In genomic region chr1:45014403-45015028, GRCh38 we compare ENCODE assay signal across 8 cellular contexts. TPM values are rescaled to one million over a fixed set of nuclear protein-coding genes. Genes with fewer than 3 reads are reported as not detected.
DNase-seq lines count a peak whose midpoint lies in the region; ATAC-seq and TF ChIP-seq lines count a peak whose summit lies in the region.

No MANE protein-coding gene starts in this region.

- intact Hi-C loops in upper lobe of right lung (cut with DNase I): loop anchor here (5.0 to 10.0 kb wide), 2 partner anchors 283 to 480 kb away; partner anchors contain the start of gene TESK2

- no peaks in the 10 kb centered on the region for H3K9me3 ChIP-seq in upper lobe of right lung

- no peaks in the 10 kb centered on the region for H3K36me3 Mint-ChIP-seq in glutamatergic neuron (ENCODE audit: unreplicated experiment)
- H3K36me3 Mint-ChIP-seq in progenitor cell of endocrine pancreas (ENCODE audit: insufficient read depth): peaks cover 4% of the 10 kb centered on the region

- H3K27ac ChIP-seq in upper lobe of right lung: no peak overlapping the region

- H3K4me1 Mint-ChIP-seq in glutamatergic neuron (ENCODE audit: low read depth, unreplicated experiment): peaks cover 21% of the 10 kb centered on the region
- H3K4me1 Mint-ChIP-seq in progenitor cell of endocrine pancreas (ENCODE audit: low read depth): peaks cover 27% of the 10 kb centered on the region

- ATAC-seq in SK-N-SH treated with all-trans-retinoic acid at 6 μM for 48 hours (peak; percentile 37), upper lobe of right lung (peak; percentile 53), GM19452 (IDR thresholded peaks at IDR 0.05; ENCODE audit: unreplicated experiment) (no peak)

- H3K27me3 Mint-ChIP-seq in glutamatergic neuron (ENCODE audit: unreplicated experiment) (peaks cover 12% of the 10 kb centered on the region), progenitor cell of endocrine pancreas (no peaks in the 10 kb centered on the region)

- peak; percentile 93 for DNase-seq in ELF-1 (ENCODE audit: low read depth, low spot score)
- DNase-seq in NB4 (ENCODE audit: low read depth): peak; percentile 85
- peak; percentile 81 for DNase-seq in activated naive CD4-positive, alpha-beta T cell treated with anti-CD3 and anti-CD28 coated beads, Interleukin-2, amount 50 U/mL, for 16 hours
- peak; percentile 89 for DNase-seq in glutamatergic neuron
- DNase-seq in progenitor cell of endocrine pancreas (ENCODE audit: low spot score, unreplicated experiment): peak; percentile 76
- DNase-seq in upper lobe of right lung: peak; percentile 80

- H3K36me3 ChIP-seq in upper lobe of right lung: peaks cover 19% of the 10 kb centered on the region

- H3K4me3 Mint-ChIP-seq in glutamatergic neuron (ENCODE audit: unreplicated experiment) (peak overlapping the region; percentile 65), progenitor cell of endocrine pancreas (ENCODE audit: low read depth) (peak overlapping the region; percentile 65)

- H3K9me3 Mint-ChIP-seq in glutamatergic neuron (ENCODE audit: unreplicated experiment) (peaks cover 9% of the 10 kb centered on the region), progenitor cell of endocrine pancreas (ENCODE audit: low read depth) (no peaks in the 10 kb centered on the region)

- H3K4me1 ChIP-seq in upper lobe of right lung: peaks cover 20% of the 10 kb centered on the region

- no peaks in the 10 kb centered on the region for H3K27me3 ChIP-seq in upper lobe of right lung

- TF ChIP-seq POLR2A in NB4 (IDR thresholded peaks at IDR 0.05; ENCODE audit: extremely low read depth, insufficient read length): no peak

- H3K27ac Mint-ChIP-seq in glutamatergic neuron (ENCODE audit: unreplicated experiment): peak overlapping the region; percentile 80
- peak overlapping the region; percentile 60 for H3K27ac Mint-ChIP-seq in progenitor cell of endocrine pancreas

- TF ChIP-seq CTCF in NB4 (IDR thresholded peaks at IDR 0.05; ENCODE audit: low read depth, low read length) (peak; percentile 87), glutamatergic neuron (IDR thresholded peaks at IDR 0.05; ENCODE audit: partially characterized antibody, unreplicated experiment) (peak; percentile 87), progenitor cell of endocrine pancreas (IDR thresholded peaks at IDR 0.05; ENCODE audit: unreplicated experiment) (peak; percentile 89), upper lobe of right lung (IDR thresholded peaks at IDR 0.05) (peak; percentile 92)

- H3K4me3 ChIP-seq in NB4 (ENCODE audit: low read depth, low read length) (no peak overlapping the region), upper lobe of right lung (no peak overlapping the region)

TF ChIP-seq in SK-N-SH treated with all-trans-retinoic acid at 6 μM for 48 hours, 23 proteins besides CTCF, POLR2A, EP300 and RAD21:
- TF ChIP-seq GLIS3 (CRISPR knock-in tag; IDR thresholded peaks at IDR 0.05) (no peak), ZFP3 (CRISPR knock-in tag; IDR thresholded peaks at IDR 0.05) (no peak), OSR1 (CRISPR knock-in tag; IDR thresholded peaks at IDR 0.05) (no peak), ZNF8 (CRISPR knock-in tag; IDR thresholded peaks at IDR 0.05) (no peak), RARB (CRISPR knock-in tag; IDR thresholded peaks at IDR 0.05) (no peak), ESRRG (CRISPR knock-in tag; IDR thresholded peaks at IDR 0.05) (no peak)

RNA-seq across cellular contexts. Expression of gene UROD, which starts 2.5 kb away (rescaled TPM):
- 90.4 TPM for total RNA-seq in glutamatergic neuron (ENCODE audit: unreplicated experiment)
- 61.5 and 64.4 TPM in 2 replicates for total RNA-seq in progenitor cell of endocrine pancreas
- 51.4 TPM for total RNA-seq in upper lobe of right lung

RNA-seq across cellular contexts. Expression of gene HECTD3, which starts 3.4 kb away (rescaled TPM):
- total RNA-seq in glutamatergic neuron (ENCODE audit: unreplicated experiment) (137 TPM), progenitor cell of endocrine pancreas (43.5 and 44.2 TPM in 2 replicates), upper lobe of right lung (43.6 TPM)

RNA-seq across cellular contexts. Expression of gene EIF2B3, which starts 28.1 kb away (rescaled TPM):
- total RNA-seq in glutamatergic neuron (ENCODE audit: unreplicated experiment): 50.0 TPM
- 20.1 and 21.0 TPM in 2 replicates for total RNA-seq in progenitor cell of endocrine pancreas
- 22.6 TPM for total RNA-seq in upper lobe of right lung
